Comparison of ENCODE assay signal across 8 cellular contexts in the genomic region with DNA sequence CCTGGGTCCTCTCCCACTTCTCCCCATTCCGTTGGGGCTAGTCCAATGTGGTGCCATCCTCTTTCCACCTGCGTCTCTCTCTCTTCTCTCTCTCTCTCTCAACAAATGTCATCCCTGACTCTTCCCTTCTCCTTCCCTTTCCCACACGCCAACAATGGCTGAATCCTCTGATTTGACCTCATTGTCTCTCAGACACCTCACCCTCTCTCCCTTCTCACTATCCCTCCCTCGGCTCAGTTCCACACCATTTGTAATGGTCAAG. TPM values are rescaled to one million over a fixed set of nuclear protein-coding genes. Genes with fewer than 3 reads are reported as not detected.
DNase-seq lines count a peak whose midpoint lies in the region; ATAC-seq and TF ChIP-seq lines count a peak whose summit lies in the region.

No MANE protein-coding gene starts in this region.

- H3K36me3 Mint-ChIP-seq in activated CD8-positive, alpha-beta T cell treated with anti-CD3 and anti-CD28 coated beads for 36 hours (ENCODE audit: low read depth) = peaks cover 3% of the 10 kb centered on the region

- H3K9me3 Mint-ChIP-seq in activated CD8-positive, alpha-beta T cell treated with anti-CD3 and anti-CD28 coated beads for 36 hours = no peaks in the 10 kb centered on the region
- peaks cover 0 to 4% of the 10 kb centered on the region in 2 donors for H3K9me3 Mint-ChIP-seq in stimulated activated naive CD8-positive, alpha-beta T cell treated with anti-CD3 and anti-CD28 coated beads, Interleukin-15, amount 100 ng/mL, for 72 hours

- H3K27ac ChIP-seq in iPS-18a (ENCODE audit: low read length) = peak overlapping the region; percentile 95

- no peaks in the 10 kb centered on the region for H3K9me3 ChIP-seq in iPS-18a (ENCODE audit: control insufficient read depth, low read depth, low read length)

- no peaks in the 10 kb centered on the region for H3K27me3 ChIP-seq in iPS-18a (ENCODE audit: control insufficient read depth, insufficient read depth, low read length)

- peak overlapping the region; percentile 93 for H3K4me3 ChIP-seq in iPS-18a (ENCODE audit: low read length)

- DNase-seq in DMS53 (lab: John Stamatoyannopoulos, UW) (peak; percentile 39), DMS53 treated with DMSO at 0.1 percent for 48 hours (lab: John Stamatoyannopoulos, UW; ENCODE audit: unreplicated experiment) (no peak), middle frontal gyrus (ENCODE audit: extremely low spot score, low spot score) (no peak), COR-L47 (lab: John Stamatoyannopoulos, UW) (no peak), pons (ENCODE audit: low spot score) (no peak)
- no peak for DNase-seq in activated CD8-positive, alpha-beta T cell treated with anti-CD3 and anti-CD28 coated beads for 36 hours
- no peak for DNase-seq in stimulated activated naive CD8-positive, alpha-beta T cell treated with anti-CD3 and anti-CD28 coated beads, Interleukin-15, amount 100 ng/mL, for 72 hours

- intact Hi-C loops in activated CD8-positive, alpha-beta T cell treated with anti-CD3 and anti-CD28 coated beads for 36 hours (cut with micrococcal nuclease) = no loop called here

- peaks cover 8% of the 10 kb centered on the region for H3K4me1 ChIP-seq in iPS-18a (ENCODE audit: control insufficient read depth, low read depth, low read length)

- no peak for ATAC-seq in activated CD8-positive, alpha-beta T cell treated with anti-CD3 and anti-CD28 coated beads for 36 hours
- no peak for ATAC-seq in stimulated activated naive CD8-positive, alpha-beta T cell treated with anti-CD3 and anti-CD28 coated beads, Interleukin-15, amount 100 ng/mL, for 72 hours

- H3K27me3 Mint-ChIP-seq in activated CD8-positive, alpha-beta T cell treated with anti-CD3 and anti-CD28 coated beads for 36 hours = no peaks in the 10 kb centered on the region
- H3K27me3 Mint-ChIP-seq in stimulated activated naive CD8-positive, alpha-beta T cell treated with anti-CD3 and anti-CD28 coated beads, Interleukin-15, amount 100 ng/mL, for 72 hours = no peaks in the 10 kb centered on the region

- CTCF ChIA-PET in activated CD8-positive, alpha-beta T cell treated with anti-CD3 and anti-CD28 coated beads for 36 hours (lab: Charles Lee) = interaction anchor here (0.9 to 1.8 kb wide), 6 partner anchors 9 to 115 kb away, joined by 3 to 8 read pairs (median 4); partner anchors contain the start of gene MAP2K4

- H3K36me3 ChIP-seq in iPS-18a (ENCODE audit: control insufficient read depth, low read depth, low read length) = no peaks in the 10 kb centered on the region

- POLR2A ChIA-PET in activated CD8-positive, alpha-beta T cell treated with anti-CD3 and anti-CD28 coated beads for 36 hours (lab: Charles Lee) = interaction anchor here (1.2 to 2.6 kb wide), 6 partner anchors 9 to 55 kb away, joined by 3 to 16 read pairs (median 8); partner anchors contain the start of gene MAP2K4

- peak overlapping the region; percentile 89 for H3K4me3 Mint-ChIP-seq in activated CD8-positive, alpha-beta T cell treated with anti-CD3 and anti-CD28 coated beads for 36 hours
- H3K4me3 Mint-ChIP-seq in stimulated activated naive CD8-positive, alpha-beta T cell treated with anti-CD3 and anti-CD28 coated beads, Interleukin-15, amount 100 ng/mL, for 72 hours = peak overlapping the region; percentile 88 to 94

- H3K4me1 Mint-ChIP-seq in activated CD8-positive, alpha-beta T cell treated with anti-CD3 and anti-CD28 coated beads for 36 hours (ENCODE audit: low read depth) = peaks cover 11% of the 10 kb centered on the region
- peaks cover 21% of the 10 kb centered on the region for H3K4me1 Mint-ChIP-seq in stimulated activated naive CD8-positive, alpha-beta T cell treated with anti-CD3 and anti-CD28 coated beads, Interleukin-15, amount 100 ng/mL, for 72 hours

- peak overlapping the region; percentile 96 for H3K27ac Mint-ChIP-seq in activated CD8-positive, alpha-beta T cell treated with anti-CD3 and anti-CD28 coated beads for 36 hours
- peak overlapping the region; percentile 96 to 97 for H3K27ac Mint-ChIP-seq in stimulated activated naive CD8-positive, alpha-beta T cell treated with anti-CD3 and anti-CD28 coated beads, Interleukin-15, amount 100 ng/mL, for 72 hours

- TF ChIP-seq CTCF in activated CD8-positive, alpha-beta T cell treated with anti-CD3 and anti-CD28 coated beads for 36 hours (IDR thresholded peaks at IDR 0.05) = no peak

- peak overlapping the region; percentile 79 for H3K9ac ChIP-seq in iPS-18a (ENCODE audit: low read length)

RNA-seq across cellular contexts. Expression of gene ZNF18, which starts 0.6 kb away (rescaled TPM):
- total RNA-seq in activated CD8-positive, alpha-beta T cell treated with anti-CD3 and anti-CD28 coated beads for 36 hours = 10 to 100 TPM in 1 of 2 experiments, 1 to 10 TPM in 1; 8.9 to 10.2 TPM

RNA-seq across cellular contexts. Expression of gene MAP2K4, which starts 22.8 kb away (rescaled TPM):
- 10 to 100 TPM; 45.6 to 49.0 TPM for total RNA-seq in activated CD8-positive, alpha-beta T cell treated with anti-CD3 and anti-CD28 coated beads for 36 hours
